ENCODE assay signal across 1 cellular context in genomic region chr17:61389670-61390478, GRCh38.
A peak's percentile ranks its signal among the peaks of the same experiment; 100 is the strongest.
TF ChIP-seq lines count a peak whose summit lies in the region.

No MANE protein-coding gene starts in this region.

TF ChIP-seq in HepG2, 621 proteins besides CTCF, POLR2A, EP300 and RAD21 (continued from another document and continues in another):
- TF ChIP-seq, protein P1, sequence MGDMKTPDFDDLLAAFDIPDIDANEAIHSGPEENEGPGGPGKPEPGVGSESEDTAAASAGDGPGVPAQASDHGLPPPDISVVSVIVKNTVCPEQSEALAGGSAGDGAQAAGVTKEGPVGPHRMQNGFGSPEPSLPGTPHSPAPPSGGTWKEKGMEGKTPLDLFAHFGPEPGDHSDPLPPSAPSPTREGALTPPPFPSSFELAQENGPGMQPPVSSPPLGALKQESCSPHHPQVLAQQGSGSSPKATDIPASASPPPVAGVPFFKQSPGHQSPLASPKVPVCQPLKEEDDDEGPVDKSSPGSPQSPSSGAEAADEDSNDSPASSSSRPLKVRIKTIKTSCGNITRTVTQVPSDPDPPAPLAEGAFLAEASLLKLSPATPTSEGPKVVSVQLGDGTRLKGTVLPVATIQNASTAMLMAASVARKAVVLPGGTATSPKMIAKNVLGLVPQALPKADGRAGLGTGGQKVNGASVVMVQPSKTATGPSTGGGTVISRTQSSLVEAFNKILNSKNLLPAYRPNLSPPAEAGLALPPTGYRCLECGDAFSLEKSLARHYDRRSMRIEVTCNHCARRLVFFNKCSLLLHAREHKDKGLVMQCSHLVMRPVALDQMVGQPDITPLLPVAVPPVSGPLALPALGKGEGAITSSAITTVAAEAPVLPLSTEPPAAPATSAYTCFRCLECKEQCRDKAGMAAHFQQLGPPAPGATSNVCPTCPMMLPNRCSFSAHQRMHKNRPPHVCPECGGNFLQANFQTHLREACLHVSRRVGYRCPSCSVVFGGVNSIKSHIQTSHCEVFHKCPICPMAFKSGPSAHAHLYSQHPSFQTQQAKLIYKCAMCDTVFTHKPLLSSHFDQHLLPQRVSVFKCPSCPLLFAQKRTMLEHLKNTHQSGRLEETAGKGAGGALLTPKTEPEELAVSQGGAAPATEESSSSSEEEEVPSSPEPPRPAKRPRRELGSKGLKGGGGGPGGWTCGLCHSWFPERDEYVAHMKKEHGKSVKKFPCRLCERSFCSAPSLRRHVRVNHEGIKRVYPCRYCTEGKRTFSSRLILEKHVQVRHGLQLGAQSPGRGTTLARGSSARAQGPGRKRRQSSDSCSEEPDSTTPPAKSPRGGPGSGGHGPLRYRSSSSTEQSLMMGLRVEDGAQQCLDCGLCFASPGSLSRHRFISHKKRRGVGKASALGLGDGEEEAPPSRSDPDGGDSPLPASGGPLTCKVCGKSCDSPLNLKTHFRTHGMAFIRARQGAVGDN (CRISPR knock-in tag; IDR thresholded peaks at IDR 0.05), result peak; percentile 85
- TF ChIP-seq TSC22D2 (CRISPR knock-in tag; IDR thresholded peaks at IDR 0.05; ENCODE audit: borderline replicate concordance), result 0 out of 2 replicates have a peak, but pooled peaks have one; percentile 57
- no peak for TF ChIP-seq ZBTB14 (CRISPR knock-in tag; IDR thresholded peaks at IDR 0.05)
- TF ChIP-seq, protein P2, sequence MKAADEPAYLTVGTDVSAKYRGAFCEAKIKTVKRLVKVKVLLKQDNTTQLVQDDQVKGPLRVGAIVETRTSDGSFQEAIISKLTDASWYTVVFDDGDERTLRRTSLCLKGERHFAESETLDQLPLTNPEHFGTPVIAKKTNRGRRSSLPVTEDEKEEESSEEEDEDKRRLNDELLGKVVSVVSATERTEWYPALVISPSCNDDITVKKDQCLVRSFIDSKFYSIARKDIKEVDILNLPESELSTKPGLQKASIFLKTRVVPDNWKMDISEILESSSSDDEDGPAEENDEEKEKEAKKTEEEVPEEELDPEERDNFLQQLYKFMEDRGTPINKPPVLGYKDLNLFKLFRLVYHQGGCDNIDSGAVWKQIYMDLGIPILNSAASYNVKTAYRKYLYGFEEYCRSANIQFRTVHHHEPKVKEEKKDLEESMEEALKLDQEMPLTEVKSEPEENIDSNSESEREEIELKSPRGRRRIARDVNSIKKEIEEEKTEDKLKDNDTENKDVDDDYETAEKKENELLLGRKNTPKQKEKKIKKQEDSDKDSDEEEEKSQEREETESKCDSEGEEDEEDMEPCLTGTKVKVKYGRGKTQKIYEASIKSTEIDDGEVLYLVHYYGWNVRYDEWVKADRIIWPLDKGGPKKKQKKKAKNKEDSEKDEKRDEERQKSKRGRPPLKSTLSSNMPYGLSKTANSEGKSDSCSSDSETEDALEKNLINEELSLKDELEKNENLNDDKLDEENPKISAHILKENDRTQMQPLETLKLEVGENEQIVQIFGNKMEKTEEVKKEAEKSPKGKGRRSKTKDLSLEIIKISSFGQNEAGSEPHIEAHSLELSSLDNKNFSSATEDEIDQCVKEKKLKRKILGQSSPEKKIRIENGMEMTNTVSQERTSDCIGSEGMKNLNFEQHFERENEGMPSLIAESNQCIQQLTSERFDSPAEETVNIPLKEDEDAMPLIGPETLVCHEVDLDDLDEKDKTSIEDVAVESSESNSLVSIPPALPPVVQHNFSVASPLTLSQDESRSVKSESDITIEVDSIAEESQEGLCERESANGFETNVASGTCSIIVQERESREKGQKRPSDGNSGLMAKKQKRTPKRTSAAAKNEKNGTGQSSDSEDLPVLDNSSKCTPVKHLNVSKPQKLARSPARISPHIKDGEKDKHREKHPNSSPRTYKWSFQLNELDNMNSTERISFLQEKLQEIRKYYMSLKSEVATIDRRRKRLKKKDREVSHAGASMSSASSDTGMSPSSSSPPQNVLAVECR (CRISPR knock-in tag; IDR thresholded peaks at IDR 0.05; ENCODE audit: borderline replicate concordance), result peak; percentile 34; the same call in 1 of the 2 replicates
- TF ChIP-seq EED (CRISPR knock-in tag; IDR thresholded peaks at IDR 0.05), result peak; percentile 3; the same call in 1 of the 2 replicates
- TF ChIP-seq, protein P3, sequence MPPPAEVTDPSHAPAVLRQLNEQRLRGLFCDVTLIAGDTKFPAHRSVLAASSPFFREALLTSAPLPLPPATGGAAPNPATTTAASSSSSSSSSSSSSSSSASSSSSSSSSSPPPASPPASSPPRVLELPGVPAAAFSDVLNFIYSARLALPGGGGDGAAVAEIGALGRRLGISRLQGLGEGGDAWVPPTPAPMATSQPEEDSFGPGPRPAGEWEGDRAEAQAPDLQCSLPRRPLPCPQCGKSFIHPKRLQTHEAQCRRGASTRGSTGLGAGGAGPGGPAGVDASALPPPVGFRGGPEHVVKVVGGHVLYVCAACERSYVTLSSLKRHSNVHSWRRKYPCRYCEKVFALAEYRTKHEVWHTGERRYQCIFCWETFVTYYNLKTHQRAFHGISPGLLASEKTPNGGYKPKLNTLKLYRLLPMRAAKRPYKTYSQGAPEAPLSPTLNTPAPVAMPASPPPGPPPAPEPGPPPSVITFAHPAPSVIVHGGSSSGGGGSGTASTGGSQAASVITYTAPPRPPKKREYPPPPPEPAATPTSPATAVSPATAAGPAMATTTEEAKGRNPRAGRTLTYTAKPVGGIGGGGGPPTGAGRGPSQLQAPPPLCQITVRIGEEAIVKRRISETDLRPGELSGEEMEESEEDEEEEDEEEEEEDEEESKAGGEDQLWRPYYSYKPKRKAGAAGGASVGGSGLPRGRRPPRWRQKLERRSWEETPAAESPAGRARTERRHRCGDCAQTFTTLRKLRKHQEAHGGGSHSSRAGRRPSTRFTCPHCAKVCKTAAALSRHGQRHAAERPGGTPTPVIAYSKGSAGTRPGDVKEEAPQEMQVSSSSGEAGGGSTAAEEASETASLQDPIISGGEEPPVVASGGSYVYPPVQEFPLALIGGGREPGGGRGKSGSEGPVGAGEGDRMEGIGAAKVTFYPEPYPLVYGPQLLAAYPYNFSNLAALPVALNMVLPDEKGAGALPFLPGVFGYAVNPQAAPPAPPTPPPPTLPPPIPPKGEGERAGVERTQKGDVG (CRISPR knock-in tag; IDR thresholded peaks at IDR 0.05; ENCODE audit: borderline replicate concordance), result 0 out of 2 replicates have a peak, but pooled peaks have one; percentile 28
- TF ChIP-seq KLF16 (CRISPR knock-in tag; IDR thresholded peaks at IDR 0.05), result peak in 1 of 2 experiments; percentile 72; a peak in 2 of 4 replicates
- peak; percentile 72; the same call in 1 of the 2 replicates for TF ChIP-seq ZNF576 (CRISPR knock-in tag; IDR thresholded peaks at IDR 0.05)
- TF ChIP-seq NR3C1 (CRISPR knock-in tag; IDR thresholded peaks at IDR 0.05), result no peak
- TF ChIP-seq, protein P4, sequence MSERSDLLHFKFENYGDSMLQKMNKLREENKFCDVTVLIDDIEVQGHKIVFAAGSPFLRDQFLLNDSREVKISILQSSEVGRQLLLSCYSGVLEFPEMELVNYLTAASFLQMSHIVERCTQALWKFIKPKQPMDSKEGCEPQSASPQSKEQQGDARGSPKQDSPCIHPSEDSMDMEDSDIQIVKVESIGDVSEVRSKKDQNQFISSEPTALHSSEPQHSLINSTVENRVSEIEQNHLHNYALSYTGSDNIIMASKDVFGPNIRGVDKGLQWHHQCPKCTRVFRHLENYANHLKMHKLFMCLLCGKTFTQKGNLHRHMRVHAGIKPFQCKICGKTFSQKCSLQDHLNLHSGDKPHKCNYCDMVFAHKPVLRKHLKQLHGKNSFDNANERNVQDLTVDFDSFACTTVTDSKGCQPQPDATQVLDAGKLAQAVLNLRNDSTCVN (CRISPR knock-in tag; IDR thresholded peaks at IDR 0.05; ENCODE audit: borderline replicate concordance), result peak; percentile 43; the same call in 1 of the 2 replicates
- peak; percentile 57; the same call in 1 of the 2 replicates for TF ChIP-seq MED13 (CRISPR knock-in tag; IDR thresholded peaks at IDR 0.05)
- TF ChIP-seq DZIP1 (CRISPR knock-in tag; IDR thresholded peaks at IDR 0.05), result peak; percentile 66; the same call in 1 of the 2 replicates
- TF ChIP-seq, protein P5, sequence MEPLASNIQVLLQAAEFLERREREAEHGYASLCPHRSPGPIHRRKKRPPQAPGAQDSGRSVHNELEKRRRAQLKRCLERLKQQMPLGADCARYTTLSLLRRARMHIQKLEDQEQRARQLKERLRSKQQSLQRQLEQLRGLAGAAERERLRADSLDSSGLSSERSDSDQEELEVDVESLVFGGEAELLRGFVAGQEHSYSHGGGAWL (CRISPR knock-in tag; IDR thresholded peaks at IDR 0.05), result 0 out of 2 replicates have a peak, but pooled peaks have one; percentile 13
- TF ChIP-seq ZNF441 (CRISPR knock-in tag; IDR thresholded peaks at IDR 0.05; ENCODE audit: borderline replicate concordance), result peak; percentile 65; the same call in 1 of the 2 replicates
- peak; percentile 84; the same call in 1 of the 2 replicates for TF ChIP-seq KDM5B (CRISPR knock-in tag; IDR thresholded peaks at IDR 0.05; ENCODE audit: borderline replicate concordance)
- TF ChIP-seq, protein P6, sequence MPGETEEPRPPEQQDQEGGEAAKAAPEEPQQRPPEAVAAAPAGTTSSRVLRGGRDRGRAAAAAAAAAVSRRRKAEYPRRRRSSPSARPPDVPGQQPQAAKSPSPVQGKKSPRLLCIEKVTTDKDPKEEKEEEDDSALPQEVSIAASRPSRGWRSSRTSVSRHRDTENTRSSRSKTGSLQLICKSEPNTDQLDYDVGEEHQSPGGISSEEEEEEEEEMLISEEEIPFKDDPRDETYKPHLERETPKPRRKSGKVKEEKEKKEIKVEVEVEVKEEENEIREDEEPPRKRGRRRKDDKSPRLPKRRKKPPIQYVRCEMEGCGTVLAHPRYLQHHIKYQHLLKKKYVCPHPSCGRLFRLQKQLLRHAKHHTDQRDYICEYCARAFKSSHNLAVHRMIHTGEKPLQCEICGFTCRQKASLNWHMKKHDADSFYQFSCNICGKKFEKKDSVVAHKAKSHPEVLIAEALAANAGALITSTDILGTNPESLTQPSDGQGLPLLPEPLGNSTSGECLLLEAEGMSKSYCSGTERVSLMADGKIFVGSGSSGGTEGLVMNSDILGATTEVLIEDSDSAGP (CRISPR knock-in tag; IDR thresholded peaks at IDR 0.05; ENCODE audit: borderline replicate concordance), result peak; percentile 83
- 0 out of 2 replicates have a peak, but pooled peaks have one; percentile 25 for TF ChIP-seq ZSCAN25 (CRISPR knock-in tag; IDR thresholded peaks at IDR 0.05)
- TF ChIP-seq ZNF891 (CRISPR knock-in tag; IDR thresholded peaks at IDR 0.05), result peak; percentile 82; the same call in 1 of the 2 replicates
- TF ChIP-seq FOXK1 (CRISPR knock-in tag; IDR thresholded peaks at IDR 0.05; ENCODE audit: borderline replicate concordance, low read depth), result 0 out of 2 replicates have a peak, but pooled peaks have one; percentile 1
